1 cellular context compared by ENCODE assay signal in the genomic region with DNA sequence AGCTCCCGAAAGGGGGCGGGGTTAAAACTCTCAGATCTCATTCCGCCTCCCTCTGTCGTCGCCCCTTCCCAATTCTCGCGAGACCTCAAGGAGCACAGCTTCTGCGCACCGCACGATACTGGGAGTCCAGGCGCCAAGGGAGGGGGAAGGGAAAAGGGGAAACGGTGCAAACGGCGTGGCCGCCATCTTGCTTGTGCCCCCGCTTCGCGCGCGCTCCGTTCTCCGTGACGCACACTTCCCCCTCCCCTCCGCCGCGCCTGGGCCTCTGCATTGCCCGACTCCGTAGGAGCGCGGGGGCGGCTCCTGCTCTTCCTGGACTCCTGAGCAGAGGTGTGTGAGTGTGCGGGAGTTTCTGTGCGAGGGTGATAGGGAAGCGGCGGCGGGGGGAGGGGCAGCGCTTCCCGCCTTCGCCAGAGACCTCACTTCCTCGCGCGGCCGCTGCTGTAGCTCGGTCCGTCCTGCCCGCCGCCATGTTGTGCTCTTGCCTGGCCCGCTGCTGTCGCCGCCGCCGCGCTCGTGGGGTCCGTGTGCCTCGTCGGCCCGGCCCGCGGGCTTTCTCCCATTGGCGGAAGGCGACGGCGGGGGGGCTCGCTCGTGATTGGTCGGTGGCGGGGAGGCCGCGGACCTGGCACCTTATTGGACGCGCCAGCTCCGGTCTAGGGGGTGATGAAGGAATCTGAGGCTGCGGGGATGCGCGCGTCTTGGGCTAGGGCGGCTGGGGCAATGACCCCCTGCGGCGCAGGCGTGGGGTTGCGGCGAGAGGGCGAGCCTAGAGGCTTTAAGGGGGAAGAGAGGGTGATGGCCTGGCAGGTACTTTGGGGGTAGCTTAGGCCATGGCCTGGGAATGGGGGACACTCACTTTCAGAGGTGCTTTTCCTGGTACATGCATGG.
TF ChIP-seq lines count a peak whose summit lies in the region.

A gene (plus strand): TSS at position 167 of the 891 bp plus-strand sequence. CDS start 47,140 bp downstream, outside the sequence.

TF ChIP-seq in HEK293, 187 proteins besides CTCF, POLR2A, EP300 and RAD21 (continued from another document and continues in another):
- TF ChIP-seq, protein P1, sequence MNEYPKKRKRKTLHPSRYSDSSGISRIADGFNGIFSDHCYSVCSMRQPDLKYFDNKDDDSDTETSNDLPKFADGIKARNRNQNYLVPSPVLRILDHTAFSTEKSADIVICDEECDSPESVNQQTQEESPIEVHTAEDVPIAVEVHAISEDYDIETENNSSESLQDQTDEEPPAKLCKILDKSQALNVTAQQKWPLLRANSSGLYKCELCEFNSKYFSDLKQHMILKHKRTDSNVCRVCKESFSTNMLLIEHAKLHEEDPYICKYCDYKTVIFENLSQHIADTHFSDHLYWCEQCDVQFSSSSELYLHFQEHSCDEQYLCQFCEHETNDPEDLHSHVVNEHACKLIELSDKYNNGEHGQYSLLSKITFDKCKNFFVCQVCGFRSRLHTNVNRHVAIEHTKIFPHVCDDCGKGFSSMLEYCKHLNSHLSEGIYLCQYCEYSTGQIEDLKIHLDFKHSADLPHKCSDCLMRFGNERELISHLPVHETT (tag by site-specific recombination; IDR thresholded peaks at IDR 0.05) = peak; percentile 95
- TF ChIP-seq ZFP37 (tag by site-specific recombination; IDR thresholded peaks at IDR 0.05) = peak; percentile 99
- TF ChIP-seq, protein P2, sequence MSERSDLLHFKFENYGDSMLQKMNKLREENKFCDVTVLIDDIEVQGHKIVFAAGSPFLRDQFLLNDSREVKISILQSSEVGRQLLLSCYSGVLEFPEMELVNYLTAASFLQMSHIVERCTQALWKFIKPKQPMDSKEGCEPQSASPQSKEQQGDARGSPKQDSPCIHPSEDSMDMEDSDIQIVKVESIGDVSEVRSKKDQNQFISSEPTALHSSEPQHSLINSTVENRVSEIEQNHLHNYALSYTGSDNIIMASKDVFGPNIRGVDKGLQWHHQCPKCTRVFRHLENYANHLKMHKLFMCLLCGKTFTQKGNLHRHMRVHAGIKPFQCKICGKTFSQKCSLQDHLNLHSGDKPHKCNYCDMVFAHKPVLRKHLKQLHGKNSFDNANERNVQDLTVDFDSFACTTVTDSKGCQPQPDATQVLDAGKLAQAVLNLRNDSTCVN (tag by site-specific recombination; optimal IDR thresholded peaks at IDR 0.05) = peak; percentile 99
- TF ChIP-seq ZNF555 (tag by site-specific recombination; conservative IDR thresholded peaks at IDR 0.05) = no peak
- TF ChIP-seq, protein P3, sequence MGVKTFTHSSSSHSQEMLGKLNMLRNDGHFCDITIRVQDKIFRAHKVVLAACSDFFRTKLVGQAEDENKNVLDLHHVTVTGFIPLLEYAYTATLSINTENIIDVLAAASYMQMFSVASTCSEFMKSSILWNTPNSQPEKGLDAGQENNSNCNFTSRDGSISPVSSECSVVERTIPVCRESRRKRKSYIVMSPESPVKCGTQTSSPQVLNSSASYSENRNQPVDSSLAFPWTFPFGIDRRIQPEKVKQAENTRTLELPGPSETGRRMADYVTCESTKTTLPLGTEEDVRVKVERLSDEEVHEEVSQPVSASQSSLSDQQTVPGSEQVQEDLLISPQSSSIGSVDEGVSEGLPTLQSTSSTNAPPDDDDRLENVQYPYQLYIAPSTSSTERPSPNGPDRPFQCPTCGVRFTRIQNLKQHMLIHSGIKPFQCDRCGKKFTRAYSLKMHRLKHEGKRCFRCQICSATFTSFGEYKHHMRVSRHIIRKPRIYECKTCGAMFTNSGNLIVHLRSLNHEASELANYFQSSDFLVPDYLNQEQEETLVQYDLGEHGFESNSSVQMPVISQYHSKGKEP (tag by site-specific recombination; IDR thresholded peaks at IDR 0.05) = no peak
- TF ChIP-seq ZSCAN16 (tag by site-specific recombination; IDR thresholded peaks at IDR 0.05) = peak; percentile 71; the same call in 1 of the 2 replicates
- TF ChIP-seq ZNF2 (tag by site-specific recombination; IDR thresholded peaks at IDR 0.05) = peak; percentile 97
- TF ChIP-seq ZNF37A (tag by site-specific recombination; IDR thresholded peaks at IDR 0.05) = no peak
- no peak for TF ChIP-seq ZNF140 (tag by site-specific recombination; IDR thresholded peaks at IDR 0.05)
- TF ChIP-seq ZNF335 (tag by site-specific recombination; conservative IDR thresholded peaks at IDR 0.05) = peak; percentile 90
- no peak for TF ChIP-seq ZNF48 (tag by site-specific recombination; IDR thresholded peaks at IDR 0.05)
- peak; percentile 91 for TF ChIP-seq ZNF341 (tag by site-specific recombination; IDR thresholded peaks at IDR 0.05; ENCODE audit: low read depth)
- TF ChIP-seq, protein P4, sequence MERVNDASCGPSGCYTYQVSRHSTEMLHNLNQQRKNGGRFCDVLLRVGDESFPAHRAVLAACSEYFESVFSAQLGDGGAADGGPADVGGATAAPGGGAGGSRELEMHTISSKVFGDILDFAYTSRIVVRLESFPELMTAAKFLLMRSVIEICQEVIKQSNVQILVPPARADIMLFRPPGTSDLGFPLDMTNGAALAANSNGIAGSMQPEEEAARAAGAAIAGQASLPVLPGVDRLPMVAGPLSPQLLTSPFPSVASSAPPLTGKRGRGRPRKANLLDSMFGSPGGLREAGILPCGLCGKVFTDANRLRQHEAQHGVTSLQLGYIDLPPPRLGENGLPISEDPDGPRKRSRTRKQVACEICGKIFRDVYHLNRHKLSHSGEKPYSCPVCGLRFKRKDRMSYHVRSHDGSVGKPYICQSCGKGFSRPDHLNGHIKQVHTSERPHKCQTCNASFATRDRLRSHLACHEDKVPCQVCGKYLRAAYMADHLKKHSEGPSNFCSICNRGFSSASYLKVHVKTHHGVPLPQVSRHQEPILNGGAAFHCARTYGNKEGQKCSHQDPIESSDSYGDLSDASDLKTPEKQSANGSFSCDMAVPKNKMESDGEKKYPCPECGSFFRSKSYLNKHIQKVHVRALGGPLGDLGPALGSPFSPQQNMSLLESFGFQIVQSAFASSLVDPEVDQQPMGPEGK (tag by site-specific recombination; IDR thresholded peaks at IDR 0.05) = peak; percentile 92
- TF ChIP-seq, protein P5, sequence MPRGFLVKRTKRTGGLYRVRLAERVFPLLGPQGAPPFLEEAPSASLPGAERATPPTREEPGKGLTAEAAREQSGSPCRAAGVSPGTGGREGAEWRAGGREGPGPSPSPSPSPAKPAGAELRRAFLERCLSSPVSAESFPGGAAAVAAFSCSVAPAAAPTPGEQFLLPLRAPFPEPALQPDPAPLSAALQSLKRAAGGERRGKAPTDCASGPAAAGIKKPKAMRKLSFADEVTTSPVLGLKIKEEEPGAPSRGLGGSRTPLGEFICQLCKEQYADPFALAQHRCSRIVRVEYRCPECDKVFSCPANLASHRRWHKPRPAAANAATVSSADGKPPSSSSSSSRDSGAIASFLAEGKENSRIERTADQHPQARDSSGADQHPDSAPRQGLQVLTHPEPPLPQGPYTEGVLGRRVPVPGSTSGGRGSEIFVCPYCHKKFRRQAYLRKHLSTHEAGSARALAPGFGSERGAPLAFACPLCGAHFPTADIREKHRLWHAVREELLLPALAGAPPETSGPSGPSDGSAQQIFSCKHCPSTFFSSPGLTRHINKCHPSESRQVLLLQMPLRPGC (tag by site-specific recombination; IDR thresholded peaks at IDR 0.05) = peak; percentile 79
- TF ChIP-seq, protein P6, sequence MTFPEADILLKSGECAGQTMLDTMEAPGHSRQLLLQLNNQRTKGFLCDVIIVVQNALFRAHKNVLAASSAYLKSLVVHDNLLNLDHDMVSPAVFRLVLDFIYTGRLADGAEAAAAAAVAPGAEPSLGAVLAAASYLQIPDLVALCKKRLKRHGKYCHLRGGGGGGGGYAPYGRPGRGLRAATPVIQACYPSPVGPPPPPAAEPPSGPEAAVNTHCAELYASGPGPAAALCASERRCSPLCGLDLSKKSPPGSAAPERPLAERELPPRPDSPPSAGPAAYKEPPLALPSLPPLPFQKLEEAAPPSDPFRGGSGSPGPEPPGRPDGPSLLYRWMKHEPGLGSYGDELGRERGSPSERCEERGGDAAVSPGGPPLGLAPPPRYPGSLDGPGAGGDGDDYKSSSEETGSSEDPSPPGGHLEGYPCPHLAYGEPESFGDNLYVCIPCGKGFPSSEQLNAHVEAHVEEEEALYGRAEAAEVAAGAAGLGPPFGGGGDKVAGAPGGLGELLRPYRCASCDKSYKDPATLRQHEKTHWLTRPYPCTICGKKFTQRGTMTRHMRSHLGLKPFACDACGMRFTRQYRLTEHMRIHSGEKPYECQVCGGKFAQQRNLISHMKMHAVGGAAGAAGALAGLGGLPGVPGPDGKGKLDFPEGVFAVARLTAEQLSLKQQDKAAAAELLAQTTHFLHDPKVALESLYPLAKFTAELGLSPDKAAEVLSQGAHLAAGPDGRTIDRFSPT (tag by site-specific recombination; IDR thresholded peaks at IDR 0.05) = peak; percentile 90
- TF ChIP-seq ZNF654 (tag by site-specific recombination; IDR thresholded peaks at IDR 0.05; ENCODE audit: low read depth) = no peak
- no peak for TF ChIP-seq ZNF174 (tag by site-specific recombination; IDR thresholded peaks at IDR 0.05)
- peak; percentile 74; the same call in 1 of the 2 replicates for TF ChIP-seq OVOL3 (tag by site-specific recombination; IDR thresholded peaks at IDR 0.05)
- peak; percentile 95 for TF ChIP-seq KLF16 (tag by site-specific recombination; IDR thresholded peaks at IDR 0.05)
- TF ChIP-seq ZNF548 (tag by site-specific recombination; IDR thresholded peaks at IDR 0.05) = no peak
- peak; percentile 92 for TF ChIP-seq ZFHX2 (tag by site-specific recombination; conservative IDR thresholded peaks at IDR 0.05)
- no peak for TF ChIP-seq ZNF211 (tag by site-specific recombination; IDR thresholded peaks at IDR 0.05; ENCODE audit: low read depth)
- peak; percentile 94 for TF ChIP-seq ZBTB7A (tag by site-specific recombination; IDR thresholded peaks at IDR 0.05; ENCODE audit: low read depth)
- no peak for TF ChIP-seq ZNF248 (tag by site-specific recombination; IDR thresholded peaks at IDR 0.05)
- TF ChIP-seq ZNF114 (tag by site-specific recombination; IDR thresholded peaks at IDR 0.05) = no peak
- peak; percentile 82; the same call in 1 of the 2 replicates for TF ChIP-seq ZNF785 (tag by site-specific recombination; IDR thresholded peaks at IDR 0.05)
- TF ChIP-seq ZNF423 (tag by site-specific recombination; IDR thresholded peaks at IDR 0.05) = peak; percentile 60
- TF ChIP-seq, protein P7, sequence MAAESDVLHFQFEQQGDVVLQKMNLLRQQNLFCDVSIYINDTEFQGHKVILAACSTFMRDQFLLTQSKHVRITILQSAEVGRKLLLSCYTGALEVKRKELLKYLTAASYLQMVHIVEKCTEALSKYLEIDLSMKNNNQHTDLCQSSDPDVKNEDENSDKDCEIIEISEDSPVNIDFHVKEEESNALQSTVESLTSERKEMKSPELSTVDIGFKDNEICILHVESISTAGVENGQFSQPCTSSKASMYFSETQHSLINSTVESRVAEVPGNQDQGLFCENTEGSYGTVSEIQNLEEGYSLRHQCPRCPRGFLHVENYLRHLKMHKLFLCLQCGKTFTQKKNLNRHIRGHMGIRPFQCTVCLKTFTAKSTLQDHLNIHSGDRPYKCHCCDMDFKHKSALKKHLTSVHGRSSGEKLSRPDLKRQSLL (tag by site-specific recombination; IDR thresholded peaks at IDR 0.05) = 0 out of 2 replicates have a peak, but pooled peaks have one; percentile 50
- no peak for TF ChIP-seq ZNF549 (tag by site-specific recombination; IDR thresholded peaks at IDR 0.05)
- TF ChIP-seq, protein P8, sequence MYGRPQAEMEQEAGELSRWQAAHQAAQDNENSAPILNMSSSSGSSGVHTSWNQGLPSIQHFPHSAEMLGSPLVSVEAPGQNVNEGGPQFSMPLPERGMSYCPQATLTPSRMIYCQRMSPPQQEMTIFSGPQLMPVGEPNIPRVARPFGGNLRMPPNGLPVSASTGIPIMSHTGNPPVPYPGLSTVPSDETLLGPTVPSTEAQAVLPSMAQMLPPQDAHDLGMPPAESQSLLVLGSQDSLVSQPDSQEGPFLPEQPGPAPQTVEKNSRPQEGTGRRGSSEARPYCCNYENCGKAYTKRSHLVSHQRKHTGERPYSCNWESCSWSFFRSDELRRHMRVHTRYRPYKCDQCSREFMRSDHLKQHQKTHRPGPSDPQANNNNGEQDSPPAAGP (tag by site-specific recombination; IDR thresholded peaks at IDR 0.05) = peak; percentile 96
- 0 out of 2 replicates have a peak, but pooled peaks have one; percentile 62 for TF ChIP-seq ZNF624 (tag by site-specific recombination; IDR thresholded peaks at IDR 0.05)
- TF ChIP-seq ZNF791 (tag by site-specific recombination; IDR thresholded peaks at IDR 0.05) = peak; percentile 16; the same call in 1 of the 2 replicates
- TF ChIP-seq, protein P9, sequence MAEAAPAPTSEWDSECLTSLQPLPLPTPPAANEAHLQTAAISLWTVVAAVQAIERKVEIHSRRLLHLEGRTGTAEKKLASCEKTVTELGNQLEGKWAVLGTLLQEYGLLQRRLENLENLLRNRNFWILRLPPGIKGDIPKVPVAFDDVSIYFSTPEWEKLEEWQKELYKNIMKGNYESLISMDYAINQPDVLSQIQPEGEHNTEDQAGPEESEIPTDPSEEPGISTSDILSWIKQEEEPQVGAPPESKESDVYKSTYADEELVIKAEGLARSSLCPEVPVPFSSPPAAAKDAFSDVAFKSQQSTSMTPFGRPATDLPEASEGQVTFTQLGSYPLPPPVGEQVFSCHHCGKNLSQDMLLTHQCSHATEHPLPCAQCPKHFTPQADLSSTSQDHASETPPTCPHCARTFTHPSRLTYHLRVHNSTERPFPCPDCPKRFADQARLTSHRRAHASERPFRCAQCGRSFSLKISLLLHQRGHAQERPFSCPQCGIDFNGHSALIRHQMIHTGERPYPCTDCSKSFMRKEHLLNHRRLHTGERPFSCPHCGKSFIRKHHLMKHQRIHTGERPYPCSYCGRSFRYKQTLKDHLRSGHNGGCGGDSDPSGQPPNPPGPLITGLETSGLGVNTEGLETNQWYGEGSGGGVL (tag by site-specific recombination; IDR thresholded peaks at IDR 0.05) = peak; percentile 88
